In the genomic region with DNA sequence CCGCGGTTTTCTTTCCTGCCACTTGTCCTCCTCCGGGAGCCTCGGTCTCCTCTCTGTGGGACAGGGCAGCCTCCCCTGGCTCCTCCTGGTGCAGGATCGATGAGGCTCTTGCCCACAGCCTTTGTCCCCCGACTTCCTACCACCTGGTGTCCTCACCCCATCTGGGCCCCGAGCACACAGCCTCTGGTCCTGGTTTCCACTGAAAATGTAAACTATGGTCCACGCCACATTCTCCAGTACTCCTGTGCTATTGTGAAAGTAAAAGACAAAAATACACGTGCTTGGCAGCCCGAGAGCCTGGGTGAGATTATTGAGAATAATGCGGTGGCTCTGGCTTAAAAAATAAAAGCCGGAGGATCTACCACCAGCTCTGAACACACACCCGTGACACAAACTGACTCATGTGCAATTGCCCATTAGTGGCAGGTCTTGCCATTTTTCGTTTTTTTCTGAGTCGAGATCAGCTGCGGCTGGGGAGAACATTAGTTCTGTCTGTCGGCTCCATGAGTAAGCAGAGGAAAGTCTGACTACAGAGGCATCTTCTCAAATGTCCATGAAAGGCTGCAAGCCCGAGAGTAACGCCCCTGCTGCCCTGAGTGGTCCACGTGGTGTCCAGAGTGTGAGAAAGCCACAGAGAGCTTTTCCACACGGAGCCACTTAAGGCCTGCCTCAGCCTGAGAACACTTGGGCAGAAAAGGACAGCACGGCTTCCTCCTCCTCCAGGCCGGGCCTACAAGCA, we compare ENCODE assay signal across 1 cellular context.
A peak's percentile ranks its signal among the peaks of the same experiment; 100 is the strongest.
TF ChIP-seq lines count a peak whose summit lies in the region.

No MANE protein-coding gene starts in this region.

TF ChIP-seq in IMR-90, 13 proteins besides CTCF, POLR2A, EP300 and RAD21 (continued from another document):
- TF ChIP-seq, protein P1, sequence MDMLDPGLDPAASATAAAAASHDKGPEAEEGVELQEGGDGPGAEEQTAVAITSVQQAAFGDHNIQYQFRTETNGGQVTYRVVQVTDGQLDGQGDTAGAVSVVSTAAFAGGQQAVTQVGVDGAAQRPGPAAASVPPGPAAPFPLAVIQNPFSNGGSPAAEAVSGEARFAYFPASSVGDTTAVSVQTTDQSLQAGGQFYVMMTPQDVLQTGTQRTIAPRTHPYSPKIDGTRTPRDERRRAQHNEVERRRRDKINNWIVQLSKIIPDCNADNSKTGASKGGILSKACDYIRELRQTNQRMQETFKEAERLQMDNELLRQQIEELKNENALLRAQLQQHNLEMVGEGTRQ (IDR thresholded peaks at IDR 0.05; ENCODE audit: low read depth, low read length): peak; percentile 90
